ENCODE assay signal across 14 cellular contexts in genomic region chr6:111799576-111800467, GRCh38.
A peak's percentile ranks its signal among the peaks of the same experiment; 100 is the strongest.
DNase-seq lines count a peak whose midpoint lies in the region; ATAC-seq and TF ChIP-seq lines count a peak whose summit lies in the region.
"Had no signal": no experiment of that assay in that cellular context is flagged by ENCODE, and none has a peak within 500 bp of the region (broad histone marks: within the 10 kb centered on the region; RNA-seq: fewer than 3 reads in every experiment).

No MANE protein-coding gene starts in this region.

- no peak overlapping the region for H3K4me3 Mint-ChIP-seq in activated naive CD8-positive, alpha-beta T cell treated with anti-CD3 and anti-CD28 coated beads for 36 hours

- no peak overlapping the region for H3K4me3 ChIP-seq in GM12864 (ENCODE audit: low read depth, low read length)
- H3K4me3 ChIP-seq: skin epidermis had no signal

- TF ChIP-seq CTCF in AG09319 (IDR thresholded peaks at IDR 0.05; ENCODE audit: low read depth, low read length) (peak; percentile 11), GM12864 (IDR thresholded peaks at IDR 0.05; ENCODE audit: low read depth, low read length, missing control alignments) (peak; percentile 16)

- peaks cover 68% of the 10 kb centered on the region for H3K36me3 Mint-ChIP-seq in activated naive CD8-positive, alpha-beta T cell treated with anti-CD3 and anti-CD28 coated beads for 36 hours

- peak overlapping the region; percentile 34 for H3K27ac Mint-ChIP-seq in activated naive CD8-positive, alpha-beta T cell treated with anti-CD3 and anti-CD28 coated beads for 36 hours

- no peaks in the 10 kb centered on the region for H3K27me3 Mint-ChIP-seq in activated naive CD8-positive, alpha-beta T cell treated with anti-CD3 and anti-CD28 coated beads for 36 hours

- no peak for DNase-seq in AG09319 (ENCODE audit: extremely low read depth, low read depth)
- no peak for DNase-seq in GM12864 (ENCODE audit: low read depth)
- DNase-seq in activated naive CD8-positive, alpha-beta T cell treated with anti-CD3 and anti-CD28 coated beads for 36 hours: no peak
- peak; percentile 19 for DNase-seq in kidney glomerular epithelial cell (lab: John Stamatoyannopoulos, UW)
- DNase-seq in NCI-H2029 (lab: John Stamatoyannopoulos, UW): no peak
- DNase-seq: Calu3, cortex of kidney, mesendoderm, MV-4-11, NCI-H774 had no signal

- H3K9me3 Mint-ChIP-seq in activated naive CD8-positive, alpha-beta T cell treated with anti-CD3 and anti-CD28 coated beads for 36 hours: peaks cover 1% of the 10 kb centered on the region

- ATAC-seq in GM21717 (IDR thresholded peaks at IDR 0.05; ENCODE audit: unreplicated experiment): no peak
- no peak for ATAC-seq in GM21737 (IDR thresholded peaks at IDR 0.05; ENCODE audit: unreplicated experiment)
- ATAC-seq in HG03469 (IDR thresholded peaks at IDR 0.05; ENCODE audit: unreplicated experiment): no peak

- peaks cover 89% of the 10 kb centered on the region for H3K4me1 Mint-ChIP-seq in activated naive CD8-positive, alpha-beta T cell treated with anti-CD3 and anti-CD28 coated beads for 36 hours
